In the genomic region with DNA sequence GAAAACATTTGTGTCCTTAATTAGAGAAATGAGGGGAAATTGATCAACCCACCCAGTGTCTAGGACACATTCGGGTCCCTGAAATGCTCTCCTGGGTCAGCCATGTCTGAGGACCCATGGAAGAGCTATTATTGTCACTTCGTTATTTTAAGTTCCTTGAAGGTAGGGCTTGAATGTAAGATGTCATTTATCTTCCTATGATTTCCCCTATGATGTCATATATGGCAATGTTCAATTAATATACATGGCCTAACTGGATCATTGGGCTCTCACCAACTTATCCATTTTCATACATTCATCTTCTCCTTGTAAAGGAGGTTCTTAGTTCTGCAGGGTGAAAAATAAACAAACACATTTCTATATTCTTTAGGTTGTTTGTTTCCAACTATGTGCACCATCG, we compare ENCODE assay signal across 28 cellular contexts.
"Had no signal": no experiment of that assay in that cellular context is flagged by ENCODE, and none has a peak within 500 bp of the region (broad histone marks: within the 10 kb centered on the region; RNA-seq: fewer than 3 reads in every experiment).

No MANE protein-coding gene starts in this region.

- DNase-seq: colonic mucosa; dermis blood vessel endothelial cell; effector memory CD4-positive, alpha-beta T cell; esophagus squamous epithelium; foreskin melanocyte; glutamatergic neuron; heart right ventricle; hippocampal formation; kidney glomerular epithelial cell; left colon; left ventricle myocardium inferior; lower lobe of right lung; mucosa of descending colon; naive thymus-derived CD4-positive, alpha-beta T cell; nephron progenitor cell; pancreas; retina; small intestine; stimulated activated CD4-positive, alpha-beta T cell treated with anti-CD3 and anti-CD28 coated beads, Interleukin-1b, Interleukin-23, amount 100 ng/mL, for 48 hours; stimulated activated CD4-positive, alpha-beta T cell treated with anti-CD3 and anti-CD28 coated beads, Interleukin-4, amount 100 ng/mL, for 1 hour; stimulated activated CD8-positive, alpha-beta memory T cell treated with anti-CD3 and anti-CD28 coated beads, Interleukin-4, amount 100 ng/mL, for 48 hours; stimulated activated naive CD4-positive, alpha-beta T cell treated with Interleukin-2 at 50 U/mL for 16 hours; stomach; upper lobe of right lung; uterus had no signal

- H3K36me3 ChIP-seq: colonic mucosa, esophagus squamous epithelium, heart right ventricle, left ventricle myocardium inferior, lower lobe of right lung, neutrophil, pancreas, stomach, tibial nerve, upper lobe of right lung, uterus had no signal

- H3K4me1 ChIP-seq: colonic mucosa, left ventricle myocardium inferior, pancreas, tibial nerve, uterus had no signal

- H3K9me3 Mint-ChIP-seq: central memory CD8-positive, alpha-beta T cell had no signal

- H3K27me3 ChIP-seq: colonic mucosa, esophagus squamous epithelium, pancreas, tibial nerve, upper lobe of right lung, uterus had no signal

- H3K4me3 ChIP-seq: colonic mucosa, esophagus squamous epithelium, heart right ventricle, left ventricle myocardium inferior, lower lobe of right lung, mucosa of descending colon, pancreas, stomach, tibial nerve, upper lobe of right lung, uterus had no signal

- H3K27ac ChIP-seq: colonic mucosa, esophagus squamous epithelium, heart right ventricle, left ventricle myocardium inferior, lower lobe of right lung, neutrophil, pancreas, stomach, tibial nerve, upper lobe of right lung, uterus had no signal

- H3K4me1 Mint-ChIP-seq: central memory CD8-positive, alpha-beta T cell; naive thymus-derived CD4-positive, alpha-beta T cell had no signal

- H3K27ac Mint-ChIP-seq: naive thymus-derived CD4-positive, alpha-beta T cell had no signal

- H3K9me3 ChIP-seq: colonic mucosa, esophagus squamous epithelium, heart right ventricle, left ventricle myocardium inferior, lower lobe of right lung, mucosa of descending colon, neutrophil, pancreas, stomach, tibial nerve, upper lobe of right lung, uterus had no signal

- H3K36me3 Mint-ChIP-seq: naive thymus-derived CD4-positive, alpha-beta T cell had no signal

- H3K4me3 Mint-ChIP-seq: central memory CD8-positive, alpha-beta T cell; naive thymus-derived CD4-positive, alpha-beta T cell; nephron progenitor cell had no signal

- ATAC-seq: heart right ventricle; left colon; lower lobe of right lung; mucosa of descending colon; naive thymus-derived CD4-positive, alpha-beta T cell; pancreas; upper lobe of right lung had no signal
